ENCODE assay signal across 20 cellular contexts in genomic region chr14:43651185-43651787, GRCh38.
"Had no signal": no experiment of that assay in that cellular context is flagged by ENCODE, and none has a peak within 500 bp of the region (broad histone marks: within the 10 kb centered on the region; RNA-seq: fewer than 3 reads in every experiment).

No MANE protein-coding gene starts in this region.

- H3K4me1 ChIP-seq: esophagus squamous epithelium, left ventricle myocardium inferior, lower lobe of right lung, right atrium auricular region, suprapubic skin, thyroid gland had no signal

- H3K36me3 Mint-ChIP-seq: memory B cell, mesothelial cell of epicardium, type B pancreatic cell had no signal

- ATAC-seq: left cardiac atrium, lower lobe of right lung, natural killer cell had no signal

- H3K9me3 ChIP-seq: esophagus squamous epithelium, lower lobe of right lung, ovary, suprapubic skin, thyroid gland had no signal

- H3K4me3 Mint-ChIP-seq: dendritic cell treated with granulocyte-macrophage colony-stimulating factor and Interleukin-4, amounts not matched to agents 40 ng/mL and 50 ng/mL, for 4 days; memory B cell; mesothelial cell of epicardium; natural killer cell; neural crest cell; type B pancreatic cell had no signal

- H3K27me3 Mint-ChIP-seq: dendritic cell treated with granulocyte-macrophage colony-stimulating factor and Interleukin-4, amounts not matched to agents 40 ng/mL and 50 ng/mL, for 4 days; memory B cell; type B pancreatic cell had no signal

- H3K36me3 ChIP-seq: esophagus squamous epithelium, left ventricle myocardium inferior, lower lobe of right lung, ovary, right atrium auricular region, suprapubic skin, thyroid gland had no signal

- H3K27ac ChIP-seq: esophagus squamous epithelium, left ventricle myocardium inferior, lower lobe of right lung, ovary, right atrium auricular region, suprapubic skin, thyroid gland had no signal

- DNase-seq: esophagus squamous epithelium; foreskin fibroblast; kidney; left cardiac atrium; left ventricle myocardium inferior; lower lobe of right lung; natural killer cell; nucleus accumbens; ovary; small intestine; stimulated activated CD4-positive, alpha-beta T cell treated with anti-CD3 and anti-CD28 coated beads, Interleukin-2, amount 100 ng/mL, for 48 hours; stimulated activated naive CD4-positive, alpha-beta T cell treated with Interleukin-2 at 50 U/mL for 16 hours; thyroid gland had no signal

- H3K4me1 Mint-ChIP-seq: memory B cell, mesothelial cell of epicardium, natural killer cell, neural crest cell had no signal

- H3K27ac Mint-ChIP-seq: dendritic cell treated with granulocyte-macrophage colony-stimulating factor and Interleukin-4, amounts not matched to agents 40 ng/mL and 50 ng/mL, for 4 days; memory B cell; mesothelial cell of epicardium; natural killer cell; type B pancreatic cell had no signal

- H3K27me3 ChIP-seq: esophagus squamous epithelium, ovary, right atrium auricular region, suprapubic skin, thyroid gland had no signal

- H3K4me3 ChIP-seq: esophagus squamous epithelium, left ventricle myocardium inferior, lower lobe of right lung, ovary, right atrium auricular region, suprapubic skin, thyroid gland had no signal
